ENCODE assay signal across 24 cellular contexts in the genomic region with DNA sequence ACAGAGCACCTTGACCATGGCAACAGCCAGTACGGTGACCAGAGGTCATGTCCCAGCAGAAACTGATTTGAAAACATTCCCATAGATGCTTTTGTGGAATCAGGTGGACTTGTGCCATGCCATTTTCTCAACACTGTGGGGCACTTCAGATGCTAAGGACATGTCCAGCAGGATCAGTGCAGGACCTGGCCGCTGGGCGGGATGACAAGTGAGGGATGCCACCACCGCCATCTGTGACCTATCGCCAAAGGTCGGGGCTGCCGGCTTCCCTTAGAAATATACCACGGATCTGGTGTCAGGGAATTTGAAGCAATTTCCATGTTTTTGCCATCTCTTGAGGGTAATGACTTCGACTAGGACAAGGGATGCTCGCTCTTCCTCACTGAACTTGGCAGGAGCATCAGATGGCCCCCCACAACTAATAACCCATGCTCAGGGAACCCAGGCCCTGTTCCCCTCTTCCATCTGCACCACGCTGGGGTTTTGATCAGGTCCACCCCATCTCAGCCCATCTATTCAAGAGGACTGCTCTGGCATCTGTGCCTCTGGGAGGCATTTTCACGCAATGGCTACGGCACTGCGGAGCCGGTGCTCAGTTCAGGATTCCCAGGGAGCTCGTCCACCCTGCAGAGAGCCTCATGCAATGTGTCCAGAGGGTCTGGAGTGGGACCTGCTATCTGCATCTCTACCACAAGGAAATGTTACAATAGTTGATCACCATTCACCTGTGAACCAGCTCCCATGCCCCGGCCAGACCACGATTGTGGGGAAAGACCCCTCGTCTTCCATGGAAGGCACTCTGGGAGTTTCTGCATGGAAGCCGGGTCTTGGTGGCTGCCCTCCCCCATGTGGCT.
"Had no signal": no experiment of that assay in that cellular context is flagged by ENCODE, and none has a peak within 500 bp of the region (broad histone marks: within the 10 kb centered on the region; RNA-seq: fewer than 3 reads in every experiment).

No MANE protein-coding gene starts in this region.

- H3K79me2 ChIP-seq: parathyroid adenoma had no signal

- H3K9ac ChIP-seq: parathyroid adenoma had no signal

- FAIRE-seq: urothelium cell line had no signal

- H3K9me3 Mint-ChIP-seq: memory B cell, mesothelial cell of epicardium, natural killer cell, neural crest cell, type B pancreatic cell had no signal

- H3K4me3 ChIP-seq: esophagus muscularis mucosa, gastrocnemius medialis, lower lobe of right lung, psoas muscle, right lobe of liver, skin epidermis, stomach had no signal

- H2AFZ ChIP-seq: parathyroid adenoma had no signal

- H3K27ac ChIP-seq: epithelial cell of prostate, esophagus muscularis mucosa, gastrocnemius medialis, lower lobe of right lung, parathyroid adenoma, psoas muscle, right lobe of liver, skin epidermis, stomach had no signal

- ATAC-seq: gastrocnemius medialis, left lobe of liver, lower lobe of right lung, natural killer cell, psoas muscle, right lobe of liver had no signal

- H3K4me1 ChIP-seq: esophagus muscularis mucosa, gastrocnemius medialis, lower lobe of right lung, parathyroid adenoma, psoas muscle, right lobe of liver, stomach had no signal

- H3K27me3 ChIP-seq: right lobe of liver had no signal

- H3K27me3 Mint-ChIP-seq: memory B cell had no signal

- H3K27ac Mint-ChIP-seq: memory B cell, mesothelial cell of epicardium, natural killer cell, type B pancreatic cell had no signal

- H3K4me1 Mint-ChIP-seq: memory B cell, mesothelial cell of epicardium, natural killer cell had no signal

- H3K9me3 ChIP-seq: esophagus muscularis mucosa, gastrocnemius medialis, lower lobe of right lung, psoas muscle, right lobe of liver, stomach had no signal

- H3K36me3 ChIP-seq: esophagus muscularis mucosa, gastrocnemius medialis, lower lobe of right lung, right lobe of liver, stomach had no signal

- DNase-seq: effector memory CD4-positive, alpha-beta T cell; gastrocnemius medialis; glutamatergic neuron; islet precursor cell; lower lobe of right lung; natural killer cell; nucleus accumbens; retina; right lobe of liver; stimulated activated CD4-positive, alpha-beta T cell treated with anti-CD3 and anti-CD28 coated beads, Interleukin-12 subunit alpha, Interleukin-12 subunit beta, amount 100 ng/mL, for 4 hours; stimulated activated naive CD4-positive, alpha-beta T cell; stomach; substantia nigra had no signal

- H3K4me3 Mint-ChIP-seq: memory B cell, mesothelial cell of epicardium, natural killer cell, neural crest cell, type B pancreatic cell had no signal

- H3K36me3 Mint-ChIP-seq: memory B cell, mesothelial cell of epicardium, natural killer cell, type B pancreatic cell had no signal
